ENCODE assay signal across 30 cellular contexts in the genomic region with DNA sequence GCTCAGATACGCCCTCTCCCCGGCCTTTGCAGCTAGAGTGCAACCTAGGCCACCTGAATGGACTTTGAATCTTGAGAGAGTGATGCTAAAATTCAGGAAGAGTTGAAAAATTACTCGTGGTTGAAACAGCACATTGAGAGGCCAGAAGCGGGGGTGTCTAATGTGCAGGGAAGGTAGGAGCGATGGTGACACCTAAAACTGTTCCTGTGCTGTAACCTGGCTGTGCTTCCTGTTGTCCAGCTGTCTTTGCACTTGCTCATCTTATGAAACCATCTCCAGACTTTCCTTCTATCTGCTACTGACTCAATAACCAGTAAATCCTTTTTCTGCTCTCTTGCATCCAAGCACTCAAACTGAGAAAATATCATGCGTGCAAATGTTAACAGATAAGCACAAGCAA.
"Had no signal": no experiment of that assay in that cellular context is flagged by ENCODE, and none has a peak within 500 bp of the region (broad histone marks: within the 10 kb centered on the region; RNA-seq: fewer than 3 reads in every experiment).

No MANE protein-coding gene starts in this region.

- H3K27ac Mint-ChIP-seq: activated CD4-positive, alpha-beta memory T cell treated with anti-CD3 and anti-CD28 coated beads, Interleukin-2, amount 10 ng/mL, durations not matched to agents 7 days and 5 days; activated CD4-positive, alpha-beta T cell treated with anti-CD3 and anti-CD28 coated beads, Interleukin-2, amount 10 ng/mL, durations not matched to agents 7 days and 5 days; activated naive CD4-positive, alpha-beta T cell treated with anti-CD3 and anti-CD28 coated beads, Interleukin-2, amount 50 U/mL, for 24 hours; activated naive CD8-positive, alpha-beta T cell treated with anti-CD3 and anti-CD28 coated beads, Interleukin-2, amount 50 U/mL, for 24 hours; activated T-cell treated with anti-CD3 and anti-CD28 coated beads, Interleukin-2, amount 50 U/mL, for 24 hours; mesothelial cell of epicardium; naive thymus-derived CD4-positive, alpha-beta T cell; stimulated activated effector memory CD8-positive, alpha-beta T cell treated with anti-CD3 and anti-CD28 coated beads, Interleukin-12 subunit alpha, Interleukin-12 subunit beta, amount 100 ng/mL, for 72 hours; stimulated activated naive CD8-positive, alpha-beta T cell treated with anti-CD3 and anti-CD28 coated beads, Interleukin-15, Interleukin-2, amounts not matched to agents 100 ng/mL and 50 ng/mL, for 24 hours; T-helper 1 cell treated with Interleukin-12 subunit alpha and Interleukin-12 subunit beta and Interleukin-4 antibody, amounts not matched to agents 30 μg/mL and 1 μg/mL, for 36 hours had no signal

- H3K9me3 Mint-ChIP-seq: activated CD4-positive, alpha-beta memory T cell treated with anti-CD3 and anti-CD28 coated beads, Interleukin-2, amount 10 ng/mL, durations not matched to agents 7 days and 5 days; activated naive CD4-positive, alpha-beta T cell treated with anti-CD3 and anti-CD28 coated beads, Interleukin-2, amount 50 U/mL, for 24 hours; activated naive CD8-positive, alpha-beta T cell treated with anti-CD3 and anti-CD28 coated beads, Interleukin-2, amount 50 U/mL, for 24 hours; activated T-cell treated with anti-CD3 and anti-CD28 coated beads, Interleukin-2, amount 50 U/mL, for 24 hours; naive thymus-derived CD4-positive, alpha-beta T cell; stimulated activated effector memory CD8-positive, alpha-beta T cell treated with anti-CD3 and anti-CD28 coated beads, Interleukin-12 subunit alpha, Interleukin-12 subunit beta, amount 100 ng/mL, for 72 hours; stimulated activated naive CD8-positive, alpha-beta T cell treated with anti-CD3 and anti-CD28 coated beads, Interleukin-15, Interleukin-2, amounts not matched to agents 100 ng/mL and 50 ng/mL, for 24 hours; T-helper 1 cell treated with Interleukin-12 subunit alpha and Interleukin-12 subunit beta and Interleukin-4 antibody, amounts not matched to agents 30 μg/mL and 1 μg/mL, for 36 hours had no signal

- H3K36me3 Mint-ChIP-seq: activated naive CD4-positive, alpha-beta T cell treated with anti-CD3 and anti-CD28 coated beads, Interleukin-2, amount 50 U/mL, for 24 hours; mesothelial cell of epicardium; naive thymus-derived CD4-positive, alpha-beta T cell; stimulated activated effector memory CD8-positive, alpha-beta T cell treated with anti-CD3 and anti-CD28 coated beads, Interleukin-12 subunit alpha, Interleukin-12 subunit beta, amount 100 ng/mL, for 72 hours had no signal

- H3K4me3 ChIP-seq: thoracic aorta had no signal

- H3K9me3 ChIP-seq: thoracic aorta had no signal

- H3K4me1 Mint-ChIP-seq: neural crest cell had no signal

- H3K36me3 ChIP-seq: thoracic aorta had no signal

- H3K27ac ChIP-seq: thoracic aorta had no signal

- ATAC-seq: activated naive CD8-positive, alpha-beta T cell treated with anti-CD3 and anti-CD28 coated beads, Interleukin-2, amount 50 U/mL, for 24 hours; left ventricle myocardium superior; naive thymus-derived CD4-positive, alpha-beta T cell; right cardiac atrium; stimulated activated effector memory CD8-positive, alpha-beta T cell treated with anti-CD3 and anti-CD28 coated beads, Interleukin-12 subunit alpha, Interleukin-12 subunit beta, amount 100 ng/mL, for 72 hours had no signal

- FAIRE-seq: bronchial epithelial cell, endometrium, frontal cortex, TTC549, urothelium cell line had no signal

- DNase-seq: activated CD4-positive, alpha-beta memory T cell treated with anti-CD3 and anti-CD28 coated beads, Interleukin-2, amount 10 ng/mL, durations not matched to agents 7 days and 5 days; activated CD4-positive, alpha-beta T cell treated with anti-CD3 and anti-CD28 coated beads for 1 hour; activated CD4-positive, alpha-beta T cell treated with anti-CD3 and anti-CD28 coated beads, Interleukin-2, amount 10 ng/mL, durations not matched to agents 7 days and 5 days; activated CD8-positive, alpha-beta memory T cell treated with anti-CD3 and anti-CD28 coated beads, Interleukin-2, amount 50 U/mL, for 48 hours; activated gamma-delta T cell treated with Interleukin-2 at 50 U/mL for 16 hours; activated naive CD8-positive, alpha-beta T cell treated with anti-CD3 and anti-CD28 coated beads, Interleukin-2, amount 50 U/mL, for 24 hours; activated T-cell treated with anti-CD3 and anti-CD28 coated beads, Interleukin-2, amount 50 U/mL, for 24 hours; anterior cingulate cortex; dermis blood vessel endothelial cell; effector CD8-positive, alpha-beta T cell; left ventricle myocardium superior; naive thymus-derived CD4-positive, alpha-beta T cell; nucleus accumbens; right cardiac atrium; stimulated activated CD4-positive, alpha-beta T cell treated with anti-CD3 and anti-CD28 coated beads, Interleukin-12 subunit alpha, Interleukin-12 subunit beta, amount 100 ng/mL, for 4 hours; stimulated activated CD4-positive, alpha-beta T cell treated with anti-CD3 and anti-CD28 coated beads, Interleukin-4, amount 100 ng/mL, for 1 hour; T-helper 9 cell; trophoblast cell had no signal

- H3K4me3 Mint-ChIP-seq: activated CD4-positive, alpha-beta memory T cell treated with anti-CD3 and anti-CD28 coated beads, Interleukin-2, amount 10 ng/mL, durations not matched to agents 7 days and 5 days; activated CD4-positive, alpha-beta T cell treated with anti-CD3 and anti-CD28 coated beads, Interleukin-2, amount 10 ng/mL, durations not matched to agents 7 days and 5 days; activated naive CD4-positive, alpha-beta T cell treated with anti-CD3 and anti-CD28 coated beads, Interleukin-2, amount 50 U/mL, for 24 hours; activated naive CD8-positive, alpha-beta T cell treated with anti-CD3 and anti-CD28 coated beads, Interleukin-2, amount 50 U/mL, for 24 hours; activated T-cell treated with anti-CD3 and anti-CD28 coated beads, Interleukin-2, amount 50 U/mL, for 24 hours; mesothelial cell of epicardium; naive thymus-derived CD4-positive, alpha-beta T cell; neural crest cell; stimulated activated effector memory CD8-positive, alpha-beta T cell treated with anti-CD3 and anti-CD28 coated beads, Interleukin-12 subunit alpha, Interleukin-12 subunit beta, amount 100 ng/mL, for 72 hours; stimulated activated naive CD8-positive, alpha-beta T cell treated with anti-CD3 and anti-CD28 coated beads, Interleukin-15, Interleukin-2, amounts not matched to agents 100 ng/mL and 50 ng/mL, for 24 hours; T-helper 1 cell treated with Interleukin-12 subunit alpha and Interleukin-12 subunit beta and Interleukin-4 antibody, amounts not matched to agents 30 μg/mL and 1 μg/mL, for 36 hours had no signal

- H3K27me3 Mint-ChIP-seq: activated CD4-positive, alpha-beta T cell treated with anti-CD3 and anti-CD28 coated beads, Interleukin-2, amount 10 ng/mL, durations not matched to agents 7 days and 5 days; activated naive CD4-positive, alpha-beta T cell treated with anti-CD3 and anti-CD28 coated beads, Interleukin-2, amount 50 U/mL, for 24 hours; activated naive CD8-positive, alpha-beta T cell treated with anti-CD3 and anti-CD28 coated beads, Interleukin-2, amount 50 U/mL, for 24 hours; stimulated activated naive CD8-positive, alpha-beta T cell treated with anti-CD3 and anti-CD28 coated beads, Interleukin-15, Interleukin-2, amounts not matched to agents 100 ng/mL and 50 ng/mL, for 24 hours had no signal
